Comparison of ENCODE assay signal across 9 cellular contexts in the genomic region with DNA sequence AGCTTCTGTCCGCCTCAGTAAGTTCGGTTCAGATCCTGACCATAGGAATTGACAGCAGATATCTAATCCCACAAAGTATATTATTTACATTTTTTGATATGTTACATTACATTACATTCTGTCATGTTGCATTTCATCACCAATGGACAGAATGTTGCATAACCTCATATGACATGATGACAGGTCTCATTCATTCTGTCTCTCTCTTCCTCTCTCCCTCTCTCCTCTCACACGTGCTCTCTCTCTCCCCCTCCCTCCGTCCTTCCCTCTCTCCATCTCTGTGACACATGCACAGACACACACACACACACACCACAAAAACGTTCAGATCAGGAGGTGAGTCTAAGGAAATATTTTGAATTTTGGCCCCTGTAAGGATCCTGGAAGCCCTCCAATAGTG.
"Had no signal": no experiment of that assay in that cellular context is flagged by ENCODE, and none has a peak within 500 bp of the region (broad histone marks: within the 10 kb centered on the region; RNA-seq: fewer than 3 reads in every experiment).

No MANE protein-coding gene starts in this region.

- H3K27ac ChIP-seq: foreskin keratinocyte, parathyroid adenoma had no signal

- H3K79me2 ChIP-seq: parathyroid adenoma had no signal

- ATAC-seq: foreskin keratinocyte had no signal

- H3K4me1 ChIP-seq: foreskin keratinocyte, parathyroid adenoma had no signal

- DNase-seq: activated CD4-positive, alpha-beta T cell treated with anti-CD3 and anti-CD28 coated beads, Interleukin-2, amount 50 U/mL, for 1 hour; activated CD8-positive, alpha-beta memory T cell treated with anti-CD3 and anti-CD28 coated beads for 24 hours; activated naive CD8-positive, alpha-beta T cell treated with anti-CD3 and anti-CD28 coated beads for 36 hours; effector memory CD4-positive, alpha-beta T cell; foreskin keratinocyte; immature natural killer cell; naive B cell; small intestine had no signal

- FAIRE-seq: small intestine had no signal

- H3K9ac ChIP-seq: parathyroid adenoma had no signal

- H2AFZ ChIP-seq: parathyroid adenoma had no signal
